In genomic region chr6:37052027-37052628, GRCh38 we compare ENCODE assay signal across 9 cellular contexts. TPM values are rescaled to one million over a fixed set of nuclear protein-coding genes. Genes with fewer than 3 reads are reported as not detected.
DNase-seq lines count a peak whose midpoint lies in the region; ATAC-seq and TF ChIP-seq lines count a peak whose summit lies in the region.
"Had no signal": no experiment of that assay in that cellular context is flagged by ENCODE, and none has a peak within 500 bp of the region (broad histone marks: within the 10 kb centered on the region; RNA-seq: fewer than 3 reads in every experiment).

No MANE protein-coding gene starts in this region.

- H3K36me3 Mint-ChIP-seq in immature natural killer cell, result peaks cover 0 to 6% (median 3%) of the 10 kb centered on the region in 3 donors

- DNase-seq in CD1c-positive myeloid dendritic cell (ENCODE audit: extremely low spot score), result peak; percentile 11
- peak; percentile 17 for DNase-seq in GM13976 (ENCODE audit: low spot score)
- DNase-seq in immature natural killer cell, result peak in 2 of 3 donors; percentile 31 to 56
- DNase-seq in GOT3 (lab: John Stamatoyannopoulos, UW), result no peak
- DNase-seq in KG1 (lab: John Stamatoyannopoulos, UW), result no peak

- peak overlapping the region; percentile 21; the same call in 1 of the 2 replicates for H3K27ac ChIP-seq in VCaP
- H3K27ac ChIP-seq: gastroesophageal sphincter had no signal

- H3K27me3 Mint-ChIP-seq in immature natural killer cell (ENCODE audit: low read depth in 3 of 3), result peaks cover 9 to 16% (median 10%) of the 10 kb centered on the region in 3 donors

- H3K27ac Mint-ChIP-seq in immature natural killer cell, result peak overlapping the region; percentile 96 to 100 (median 99)

- H3K9me3 Mint-ChIP-seq in immature natural killer cell, result no peaks in the 10 kb centered on the region

- H3K4me1 Mint-ChIP-seq in immature natural killer cell, result peaks cover 53% of the 10 kb centered on the region in 2 donors

- no peak for TF ChIP-seq CTCF in GM13976 (IDR thresholded peaks at IDR 0.05; ENCODE audit: borderline replicate concordance, control extremely low read depth, extremely low read depth, insufficient read depth, missing control alignments)
- no peak for TF ChIP-seq CTCF in VCaP (conservative IDR thresholded peaks at IDR 0.05)

- peak overlapping the region; percentile 53 to 87 (median 76) for H3K4me3 Mint-ChIP-seq in immature natural killer cell

- in situ Hi-C loops in GM13976 (cut with MboI; ENCODE audit: low sequenced_read_pairs, unreplicated experiment), result loop anchor here (5.0 kb wide), 1 partner anchor 120 kb away; the partner anchor contains the start of gene PIM1

- ATAC-seq in HG02938 (IDR thresholded peaks at IDR 0.05; ENCODE audit: unreplicated experiment) (no peak), HG02840 (IDR thresholded peaks at IDR 0.05; ENCODE audit: low FRiP score, unreplicated experiment) (no peak)

RNA-seq across cellular contexts. Expression of gene FGD2, which starts 46.7 kb away (rescaled TPM):
- 1 to 10 TPM in 2 of 3 donors, under 1 TPM in 1; 0.77 to 3.6 (median 1.9) TPM for polyA plus RNA-seq in immature natural killer cell

Comparison
In these comparisons a context has a peak if more than half of its experiments do, and no peak if none do; other contexts are left out.
1. DNase-seq: peak in CD1c-positive myeloid dendritic cell (single experiment), GM13976 (single experiment) and immature natural killer cell (2 of 3); none in GOT3 (single experiment) and KG1 (single experiment).